ENCODE assay signal across 24 cellular contexts in genomic region chr1:31183126-31183525, GRCh38. TPM values are rescaled to one million over a fixed set of nuclear protein-coding genes. Genes with fewer than 3 reads are reported as not detected.
"Had no signal": no experiment of that assay in that cellular context is flagged by ENCODE, and none has a peak within 500 bp of the region (broad histone marks: within the 10 kb centered on the region; RNA-seq: fewer than 3 reads in every experiment).

No MANE protein-coding gene starts in this region.

- FAIRE-seq: endometrium, islet of Langerhans, TTC549 had no signal

- H3K27me3 ChIP-seq: ovary, vagina had no signal

- H3K27ac ChIP-seq: breast epithelium, foreskin keratinocyte, left ventricle myocardium inferior, ovary, thoracic aorta, vagina, WERI-Rb-1 had no signal

- H3K36me3 ChIP-seq: breast epithelium, left ventricle myocardium inferior, ovary, thoracic aorta, vagina had no signal

- H3K4me3 ChIP-seq: lung, ovary, vagina had no signal

- ATAC-seq: activated naive CD8-positive, alpha-beta T cell treated with anti-CD3 and anti-CD28 coated beads, Interleukin-2, amount 50 U/mL, for 24 hours had no signal

- DNase-seq: activated CD4-positive, alpha-beta T cell treated with anti-CD3 and anti-CD28 coated beads for 48 hours; activated CD4-positive, alpha-beta T cell treated with anti-CD3 and anti-CD28 coated beads, Interleukin-2, amount 50 U/mL, for 48 hours; activated CD8-positive, alpha-beta memory T cell treated with anti-CD3 and anti-CD28 coated beads for 24 hours; activated gamma-delta T cell; activated naive CD4-positive, alpha-beta T cell treated with anti-CD3 and anti-CD28 coated beads, Interleukin-2, amount 10 ng/mL, durations not matched to agents 7 days and 5 days; activated naive CD8-positive, alpha-beta T cell treated with anti-CD3 and anti-CD28 coated beads, Interleukin-2, amount 50 U/mL, for 24 hours; activated T-cell treated with anti-CD3 and anti-CD28 coated beads, Interleukin-2, amount 50 U/mL, for 1 hour; left ventricle myocardium inferior; naive B cell; stimulated activated CD4-positive, alpha-beta T cell treated with anti-CD3 and anti-CD28 coated beads, Interleukin-12 subunit alpha, Interleukin-12 subunit beta, amount 100 ng/mL, for 4 hours; stimulated activated CD4-positive, alpha-beta T cell treated with anti-CD3 and anti-CD28 coated beads, Interleukin-4, amount 100 ng/mL, for 24 hours; WERI-Rb-1 had no signal

- H3K9me3 ChIP-seq: breast epithelium, left ventricle myocardium inferior, ovary, thoracic aorta, vagina had no signal

- H3K4me1 ChIP-seq: foreskin keratinocyte had no signal

RNA-seq across cellular contexts. Expression of gene NKAIN1, which starts 56.6 kb away (rescaled TPM):
- total RNA-seq: activated T-helper 1 cell treated with anti-CD3 and anti-CD28 coated beads, Interleukin-12 subunit alpha, Interleukin-12 subunit beta, Interleukin-2, Interleukin-4 antibody, amounts not matched to agents 30 ng/mL and 10 ng/mL and 1 ng/mL, durations not matched to agents 14 hours and 24 hours and 36 hours; foreskin keratinocyte; glomerular endothelial cell; lung; subcutaneous adipose tissue; thoracic aorta; vagina had no signal
- polyA plus RNA-seq: foreskin keratinocyte had no signal
